Comparison of ENCODE assay signal across 1 cellular context in genomic region chr11:46342237-46342636, GRCh38.
TF ChIP-seq lines count a peak whose summit lies in the region.

No MANE protein-coding gene starts in this region.

TF ChIP-seq in GM23338, 12 proteins besides CTCF, POLR2A, EP300 and RAD21 (continued from another document):
- TF ChIP-seq REST (IDR thresholded peaks at IDR 0.05; ENCODE audit: unreplicated experiment): no peak
- TF ChIP-seq ZNF114 (CRISPR knock-in tag; IDR thresholded peaks at IDR 0.05): no peak
- TF ChIP-seq STAT1 (IDR thresholded peaks at IDR 0.05; ENCODE audit: unreplicated experiment): no peak
- TF ChIP-seq EZH2phosphoT487 (IDR thresholded peaks at IDR 0.05; ENCODE audit: unreplicated experiment): no peak
- no peak for TF ChIP-seq ETS1 (IDR thresholded peaks at IDR 0.05)
TF ChIP-seq in GM23338: peak in this region for 0.
